ENCODE assay signal across 12 cellular contexts in genomic region chr20:58855506-58856314, GRCh38. TPM values are rescaled to one million over a fixed set of nuclear protein-coding genes. Genes with fewer than 3 reads are reported as not detected.
A peak's percentile ranks its signal among the peaks of the same experiment; 100 is the strongest.
DNase-seq lines count a peak whose midpoint lies in the region; ATAC-seq, FAIRE-seq and TF ChIP-seq lines count a peak whose summit lies in the region.
"Had no signal": no experiment of that assay in that cellular context is flagged by ENCODE, and none has a peak within 500 bp of the region (broad histone marks: within the 10 kb centered on the region; RNA-seq: fewer than 3 reads in every experiment).

No MANE protein-coding gene starts in this region.

- H3K4me1 Mint-ChIP-seq in activated T-cell treated with anti-CD3 and anti-CD28 coated beads, Interleukin-2, amount 50 U/mL, for 4 hours (ENCODE audit: low read depth): peaks cover 18% of the 10 kb centered on the region

- H3K27ac ChIP-seq in SK-N-MC (no peak overlapping the region), iPS DF 6.9 (ENCODE audit: low read length) (no peak overlapping the region), skin epidermis (no peak overlapping the region)

- WGBS in iPS DF 6.9 (ENCODE audit: insufficient coverage, insufficient read length): no CpG with 5 or more reads among the region's 55 CpGs

- no peak for DNase-seq in activated T-cell treated with anti-CD3 and anti-CD28 coated beads, Interleukin-2, amount 50 U/mL, for 4 hours
- no peak for DNase-seq in activated T-cell treated with anti-CD3 and anti-CD28 coated beads, Interleukin-2, amount 50 U/mL, for 48 hours
- DNase-seq in SK-N-MC (ENCODE audit: low read depth, low spot score) (no peak), iPS DF 6.9 (ENCODE audit: low read depth, low spot score) (no peak), GM12891 (ENCODE audit: insufficient read length, low spot score) (no peak)
- DNase-seq: GDM1, HCEC 1CT, SW 1271 had no signal

- peaks cover 49% of the 10 kb centered on the region for H3K27me3 Mint-ChIP-seq in activated T-cell treated with anti-CD3 and anti-CD28 coated beads, Interleukin-2, amount 50 U/mL, for 4 hours (ENCODE audit: low read depth)

- H3K9me3 Mint-ChIP-seq in activated T-cell treated with anti-CD3 and anti-CD28 coated beads, Interleukin-2, amount 50 U/mL, for 4 hours: no peaks in the 10 kb centered on the region

- ATAC-seq in activated T-cell treated with anti-CD3 and anti-CD28 coated beads, Interleukin-2, amount 50 U/mL, for 4 hours: no peak
- ATAC-seq in GM21526 (IDR thresholded peaks at IDR 0.05; ENCODE audit: low FRiP score, unreplicated experiment) (no peak), GM19452 (IDR thresholded peaks at IDR 0.05; ENCODE audit: unreplicated experiment) (no peak)

- TF ChIP-seq POLR2A in GM12891 (IDR thresholded peaks at IDR 0.05; ENCODE audit: low read depth, low read length): no peak

- no peak for FAIRE-seq in GM12891 (lab: Jason Lieb, UNC)

- H3K36me3 ChIP-seq in SK-N-MC (ENCODE audit: insufficient read depth, low read length) (no peaks in the 10 kb centered on the region), iPS DF 6.9 (ENCODE audit: control insufficient read depth, insufficient read depth, low read length) (no peaks in the 10 kb centered on the region)

- H3K36me3 Mint-ChIP-seq in activated T-cell treated with anti-CD3 and anti-CD28 coated beads, Interleukin-2, amount 50 U/mL, for 4 hours (ENCODE audit: insufficient read depth): no peaks in the 10 kb centered on the region

- peaks cover 28% of the 10 kb centered on the region for H3K27me3 ChIP-seq in iPS DF 6.9 (ENCODE audit: control insufficient read depth, insufficient read depth, low read length)

- peaks cover 7% of the 10 kb centered on the region for H3K4me1 ChIP-seq in iPS DF 6.9 (ENCODE audit: control insufficient read depth, insufficient read depth, low read length)

- H3K4me3 ChIP-seq in SK-N-MC: peak overlapping the region; percentile 52
- peak overlapping the region; percentile 6; the same call in 1 of the 2 replicates for H3K4me3 ChIP-seq in iPS DF 6.9 (ENCODE audit: low read length)
- H3K4me3 ChIP-seq in skin epidermis: peak overlapping the region in 5 of 7 experiments; percentile 6 to 37 (median 16)
- H3K4me3 ChIP-seq: lung had no signal

- no peak overlapping the region for H3K9ac ChIP-seq in SK-N-MC (ENCODE audit: insufficient read length)

- peak overlapping the region; percentile 45 for H3K4me3 Mint-ChIP-seq in activated T-cell treated with anti-CD3 and anti-CD28 coated beads, Interleukin-2, amount 50 U/mL, for 4 hours

- H3K9me3 ChIP-seq in SK-N-MC (ENCODE audit: low read depth, low read length) (no peaks in the 10 kb centered on the region), iPS DF 6.9 (ENCODE audit: control insufficient read depth, insufficient read depth, low read length) (no peaks in the 10 kb centered on the region)

TF ChIP-seq in GM12891, 5 proteins besides CTCF, POLR2A, EP300 and RAD21:
- TF ChIP-seq POU2F2 (IDR thresholded peaks at IDR 0.05; ENCODE audit: low read depth, low read length) (no peak), PAX5 (IDR thresholded peaks at IDR 0.05; ENCODE audit: insufficient read depth, low read length, severe bottlenecking) (no peak), POLR2AphosphoS5 (IDR thresholded peaks at IDR 0.05; ENCODE audit: low read depth, low read length) (no peak), TAF1 (IDR thresholded peaks at IDR 0.05; ENCODE audit: low read depth, low read length) (no peak), SPI1 (IDR thresholded peaks at IDR 0.05; ENCODE audit: low read depth, low read length) (no peak)

RNA-seq across cellular contexts. Expression of gene GNAS, which starts 3.2 kb away (rescaled TPM):
- 100 to 1,000 TPM; 390 to 448 (median 440) TPM for total RNA-seq in activated T-cell treated with anti-CD3 and anti-CD28 coated beads, Interleukin-2, amount 50 U/mL, for 4 hours
- polyA plus RNA-seq in GM12891 (2012; ENCODE audit: low read depth, missing spikeins): 544 TPM

RNA-seq across cellular contexts. Expression of gene GNAS-AS1, which starts 5.0 kb away (rescaled TPM):
- under 1 TPM; 0.38 to 0.96 (median 0.40) TPM for total RNA-seq in activated T-cell treated with anti-CD3 and anti-CD28 coated beads, Interleukin-2, amount 50 U/mL, for 4 hours
- 0.68 TPM for polyA plus RNA-seq in GM12891 (2012; ENCODE audit: low read depth, missing spikeins)
